Comparison of ENCODE assay signal across 10 cellular contexts in genomic region chr11:6627762-6628241, GRCh38. TPM values are rescaled to one million over a fixed set of nuclear protein-coding genes. Genes with fewer than 3 reads are reported as not detected.
DNase-seq lines count a peak whose midpoint lies in the region; ATAC-seq, FAIRE-seq and TF ChIP-seq lines count a peak whose summit lies in the region.
"Had no signal": no experiment of that assay in that cellular context is flagged by ENCODE, and none has a peak within 500 bp of the region (broad histone marks: within the 10 kb centered on the region; RNA-seq: fewer than 3 reads in every experiment).

No MANE protein-coding gene starts in this region.

- H3K4me3 ChIP-seq in GM12878: no peak overlapping the region; the same call in 1 of the 2 replicates
- H3K4me3 ChIP-seq in osteoblast (ENCODE audit: insufficient read depth, low read length): no peak overlapping the region
- H3K4me3 ChIP-seq in dorsolateral prefrontal cortex: peak overlapping the region in 2 of 59 donors; percentile 9 to 13

- POLR2A ChIA-PET in GM12878 (lab: Charles Lee): interaction anchor here (0.7 to 1.8 kb wide), 5 partner anchors 9 to 53 kb away, joined by 3 to 10 read pairs (median 4); partner anchors contain the start of genes TAF10 and TPP1

- ATAC-seq in GM19468 (IDR thresholded peaks at IDR 0.05; ENCODE audit: extremely low read depth, unreplicated experiment) (peak; percentile 43), HG03354 (IDR thresholded peaks at IDR 0.05; ENCODE audit: poor library complexity, severe bottlenecking, unreplicated experiment) (peak; percentile 86), GM12878 (peak; percentile 82)

- H3K9me3 ChIP-seq in GM12878 (replicated peaks; ENCODE audit: control insufficient read depth, insufficient read depth, low read length) (no peaks in the 10 kb centered on the region), osteoblast (ENCODE audit: low read depth, low read length) (no peaks in the 10 kb centered on the region)

- no peak for TF ChIP-seq EP300 in GM12878 (IDR thresholded peaks at IDR 0.05; ENCODE audit: borderline replicate concordance in 1 of 2, control insufficient read depth in 1 of 2, low read depth in 2 of 2, low read length in 2 of 2)

- H4K20me1 ChIP-seq in GM12878 (ENCODE audit: control insufficient read depth, insufficient read depth) (no peaks in the 10 kb centered on the region), osteoblast (ENCODE audit: insufficient read depth, low read length) (no peaks in the 10 kb centered on the region)

- H3K27ac ChIP-seq in GM12878 (ENCODE audit: control insufficient read depth, insufficient read depth) (no peak overlapping the region), osteoblast (ENCODE audit: low read depth, low read length) (no peak overlapping the region), dorsolateral prefrontal cortex (peak overlapping the region in 4 of 59 donors; percentile 5 to 45 (median 36))
- H3K27ac ChIP-seq: HL-60 had no signal

- DNase-seq in GM18507 (ENCODE audit: extremely low spot score, insufficient read length, low read depth) (no peak), GM12878 (ENCODE audit: low read depth, low spot score) (no peak), osteoblast (ENCODE audit: insufficient read length, low spot score, missing footprints) (no peak), NCI-H526 (lab: John Stamatoyannopoulos, UW) (no peak), dorsolateral prefrontal cortex (no peak)
- DNase-seq in stimulated activated CD8-positive, alpha-beta memory T cell treated with anti-CD3 and anti-CD28 coated beads, Interleukin-4, amount 100 ng/mL, for 48 hours: no peak
- DNase-seq: occipital lobe had no signal

- BruUV-seq in GM12878 (replicated peaks; lab: Mats Ljungman, UMichigan): no TSS peak

- in situ Hi-C loops in GM12878 (cut with MboI): no loop called here

- intact Hi-C loops in GM12878 (cut with micrococcal nuclease; ENCODE audit: unreplicated experiment): no loop called here
- intact Hi-C loops in dorsolateral prefrontal cortex (cut with DNase I): no loop called here

- H3K4me2 ChIP-seq in GM12878 (ENCODE audit: control insufficient read depth, insufficient read depth): peak overlapping the region; percentile 32
- no peak overlapping the region for H3K4me2 ChIP-seq in osteoblast (ENCODE audit: insufficient read depth, low read length)

- 0% methylated on average over 2 of the region's 2 CpGs for WGBS in GM12878 (ENCODE audit: insufficient coverage, insufficient replicate concordance, low lambda C conversion rate, missing lambda C conversion rate)

- H3K79me2 ChIP-seq in GM12878 (ENCODE audit: control insufficient read depth, insufficient read depth, low read length): no peaks in the 10 kb centered on the region
- H3K79me2 ChIP-seq in osteoblast (ENCODE audit: insufficient read depth, low read length): no peaks in the 10 kb centered on the region

- H3K9ac ChIP-seq in GM12878 (ENCODE audit: control insufficient read depth, insufficient read depth, low read length): no peak overlapping the region

- H3K4me1 ChIP-seq in GM12878 (ENCODE audit: control insufficient read depth, insufficient read depth, low read length): peaks cover 9% of the 10 kb centered on the region
- H3K4me1 ChIP-seq in osteoblast (ENCODE audit: insufficient read depth, low read length): no peaks in the 10 kb centered on the region

- SMC1A ChIA-PET in GM12878 (lab: Charles Lee; ENCODE audit: uncharacterized antibody, unreplicated experiment): interaction anchor here (0.9 to 1.7 kb wide), 6 partner anchors 9 to 78 kb away, joined by 3 to 6 read pairs (median 4); partner anchors contain the start of gene TPP1

- peak overlapping the region; percentile 31; the same call in 1 of the 2 replicates for H2AFZ ChIP-seq in GM12878 (ENCODE audit: control insufficient read depth, low read depth, low read length)
- no peak overlapping the region for H2AFZ ChIP-seq in osteoblast (ENCODE audit: low read length)

- no peaks in the 10 kb centered on the region for H3K36me3 ChIP-seq in GM12878 (ENCODE audit: control insufficient read depth in 2 of 2, insufficient read depth in 2 of 2, low read length in 1 of 2)
- no peaks in the 10 kb centered on the region for H3K36me3 ChIP-seq in osteoblast (ENCODE audit: insufficient read depth, low read length)

- TF ChIP-seq POLR2A in GM12878 (IDR thresholded peaks at IDR 0.05; ENCODE audit: low read depth, low read length): no peak

- no peaks in the 10 kb centered on the region for H3K27me3 ChIP-seq in GM12878 (replicated peaks in 1 of 2; ENCODE audit: control insufficient read depth in 2 of 2, insufficient read depth in 2 of 2, low read length in 1 of 2)
- H3K27me3 ChIP-seq in osteoblast (ENCODE audit: insufficient read depth, low read length): no peaks in the 10 kb centered on the region
- H3K27me3 ChIP-seq in dorsolateral prefrontal cortex: no peaks in the 10 kb centered on the region

- RAD21 ChIA-PET in GM12878 (lab: Charles Lee; ENCODE audit: unreplicated experiment): interaction anchor here (1.1 to 1.5 kb wide), 4 partner anchors 9 to 78 kb away, joined by 3 to 13 read pairs (median 5); partner anchors contain the start of genes MRPL17 and TPP1

- no peak for TF ChIP-seq RAD21 in GM12878 (IDR thresholded peaks at IDR 0.05; ENCODE audit: insufficient read depth, low read depth, low read length)

- CTCF ChIA-PET in GM12878 (lab: Yijun Ruan, JAX): interaction anchor here (1.2 to 2.3 kb wide), 5 partner anchors 9 to 55 kb away, joined by 3 to 6 read pairs (median 4); partner anchors contain the start of genes MRPL17 and TPP1

- FAIRE-seq in GM18507 (lab: Jason Lieb, UNC): peak; percentile 81
- peak; percentile 76 for FAIRE-seq in GM12878 (lab: Jason Lieb, UNC)

- TF ChIP-seq CTCF in GM12878 (IDR thresholded peaks at IDR 0.05 in 2 of 3, conservative IDR thresholded peaks at IDR 0.05 in 1 of 3; ENCODE audit: control insufficient read depth in 2 of 3, extremely low read depth in 1 of 3, insufficient read depth in 1 of 3, low read depth in 3 of 3, low read length in 3 of 3) (no peak), osteoblast (IDR thresholded peaks at IDR 0.05; ENCODE audit: extremely low read depth, low read depth, low read length) (no peak), dorsolateral prefrontal cortex (IDR thresholded peaks at IDR 0.05 in 54 of 56, conservative IDR thresholded peaks at IDR 0.05 in 2 of 56; ENCODE audit: low read depth in 1 of 56, partially characterized antibody in 56 of 56) (no peak)

RNA-seq across cellular contexts. Expression of gene TPP1, which starts 8.6 kb away (rescaled TPM):
- total RNA-seq in GM12878 (2013; cell fraction: nucleolus; rRNA removed): 113 and 122 TPM in 2 replicates
- 12.8 and 14.8 TPM in 2 replicates for total RNA-seq in GM12878 (2014; rRNA removed)
- total RNA-seq in GM12878 (2014; rRNA removed; fragmentation: Illumina TruSeq; extraction: Trizol): 7.7 and 9.3 TPM in 2 replicates
- 35.0 and 49.2 TPM in 2 replicates for total RNA-seq in GM12878 (2021)
- 79.8 TPM for polyA plus RNA-seq in GM12878 (2011; ENCODE audit: low read depth)
- 51.8 and 64.6 TPM in 2 replicates for polyA plus RNA-seq in GM12878 (2011; rRNA removed)
- 41.7 and 60.9 TPM in 2 replicates for polyA plus RNA-seq in GM12878 (2011; cell fraction: cytosol; rRNA removed)
- polyA plus RNA-seq in GM12878 (2011; cell fraction: nucleus; rRNA removed): 249 and 317 TPM in 2 replicates
- polyA plus RNA-seq in GM12878 (2012): 59.6 and 62.7 TPM in 2 replicates
- 58.9 and 71.1 TPM in 2 replicates for polyA plus RNA-seq in GM12878 (2014; fragmentation: Illumina TruSeq; extraction: Trizol)
- 10 to 100 TPM in 1 of 2 experiments, 1 to 10 TPM in 1; 7.5 to 14.4 TPM for polyA plus RNA-seq in GM12878 (2014; fragmentation: Nextera tagmentation; extraction: Ambion mirVana)
- polyA plus RNA-seq in GM12878 (2014; rRNA removed): 45.0 and 50.3 TPM in 2 replicates
- polyA plus RNA-seq in GM12878 (2016; fragmentation: Nextera tagmentation; extraction: Ambion mirVana): 10 to 100 TPM; 38.0 to 38.6 TPM
- 42.7 and 57.7 TPM in 2 replicates for polyA minus RNA-seq in GM12878 (2011; rRNA and poly(A)+ RNA removed)
- 12.2 and 21.0 TPM in 2 replicates for polyA minus RNA-seq in GM12878 (2011; cell fraction: cytosol; rRNA and poly(A)+ RNA removed)
- 43.4 and 44.5 TPM in 2 replicates for polyA minus RNA-seq in GM12878 (2011; cell fraction: nucleus; rRNA and poly(A)+ RNA removed)
- 120 and 127 TPM in 2 replicates for total RNA-seq in osteoblast
- total RNA-seq in dorsolateral prefrontal cortex: 100 to 1,000 TPM in 118 of 120 experiments, 10 to 100 TPM in 2; 89.6 to 219 (median 142) TPM

RNA-seq across cellular contexts. Expression of gene TAF10, which starts 15.8 kb away (rescaled TPM):
- 12.9 and 13.0 TPM in 2 replicates for total RNA-seq in GM12878 (2013; cell fraction: nucleolus; rRNA removed)
- total RNA-seq in GM12878 (2014; rRNA removed): 167 and 172 TPM in 2 replicates
- total RNA-seq in GM12878 (2014; rRNA removed; fragmentation: Illumina TruSeq; extraction: Trizol): 115 and 120 TPM in 2 replicates
- total RNA-seq in GM12878 (2021): 184 and 192 TPM in 2 replicates
- polyA plus RNA-seq in GM12878 (2011; ENCODE audit: low read depth): 24.6 TPM
- 88.7 and 152 TPM in 2 replicates for polyA plus RNA-seq in GM12878 (2011; rRNA removed)
- 130 and 152 TPM in 2 replicates for polyA plus RNA-seq in GM12878 (2011; cell fraction: cytosol; rRNA removed)
- polyA plus RNA-seq in GM12878 (2011; cell fraction: nucleus; rRNA removed): 111 and 132 TPM in 2 replicates
- polyA plus RNA-seq in GM12878 (2012): 202 and 218 TPM in 2 replicates
- polyA plus RNA-seq in GM12878 (2014; fragmentation: Illumina TruSeq; extraction: Trizol): 146 and 159 TPM in 2 replicates
- polyA plus RNA-seq in GM12878 (2014; fragmentation: Nextera tagmentation; extraction: Ambion mirVana): 10 to 100 TPM; 27.2 to 78.9 TPM
- 251 and 257 TPM in 2 replicates for polyA plus RNA-seq in GM12878 (2014; rRNA removed)
- 100 to 1,000 TPM in 1 of 2 experiments, 10 to 100 TPM in 1; 26.7 to 203 TPM for polyA plus RNA-seq in GM12878 (2016; fragmentation: Nextera tagmentation; extraction: Ambion mirVana)
- polyA minus RNA-seq in GM12878 (2011; rRNA and poly(A)+ RNA removed): 40.4 and 53.3 TPM in 2 replicates
- polyA minus RNA-seq in GM12878 (2011; cell fraction: cytosol; rRNA and poly(A)+ RNA removed): 18.0 and 36.9 TPM in 2 replicates
- 21.3 and 29.7 TPM in 2 replicates for polyA minus RNA-seq in GM12878 (2011; cell fraction: nucleus; rRNA and poly(A)+ RNA removed)
- 23.5 and 28.0 TPM in 2 replicates for total RNA-seq in osteoblast
- 100 to 1,000 TPM in 3 of 120 experiments, 10 to 100 TPM in 117; 45.6 to 116 (median 75.0) TPM for total RNA-seq in dorsolateral prefrontal cortex

RNA-seq across cellular contexts. Expression of gene ILK, which starts 24.2 kb away (rescaled TPM):
- 79.6 and 83.1 TPM in 2 replicates for total RNA-seq in GM12878 (2013; cell fraction: nucleolus; rRNA removed)
- total RNA-seq in GM12878 (2014; rRNA removed) (73.7 and 74.2 TPM in 2 replicates), GM12878 (2014; rRNA removed; fragmentation: Illumina TruSeq; extraction: Trizol) (75.0 and 76.6 TPM in 2 replicates), GM12878 (2021) (90.4 and 90.7 TPM in 2 replicates), osteoblast (151 and 176 TPM in 2 replicates), dorsolateral prefrontal cortex (100 to 1,000 TPM in 20 of 120 experiments, 10 to 100 TPM in 100; 60.0 to 125 (median 89.3) TPM)
- polyA plus RNA-seq in GM12878 (2011; ENCODE audit: low read depth): 64.4 TPM
- polyA plus RNA-seq in GM12878 (2011; rRNA removed) (121 and 163 TPM in 2 replicates), GM12878 (2014; fragmentation: Illumina TruSeq; extraction: Trizol) (108 and 111 TPM in 2 replicates), GM12878 (2014; fragmentation: Nextera tagmentation; extraction: Ambion mirVana) (10 to 100 TPM; 51.8 to 77.8 TPM), GM12878 (2014; rRNA removed) (91.9 and 93.7 TPM in 2 replicates), GM12878 (2016; fragmentation: Nextera tagmentation; extraction: Ambion mirVana) (100 to 1,000 TPM; 105 to 124 TPM)
- polyA plus RNA-seq in GM12878 (2011; cell fraction: cytosol; rRNA removed): 207 and 217 TPM in 2 replicates
- polyA plus RNA-seq in GM12878 (2011; cell fraction: nucleus; rRNA removed): 211 and 266 TPM in 2 replicates
- polyA plus RNA-seq in GM12878 (2012): 69.8 and 84.3 TPM in 2 replicates
- polyA minus RNA-seq in GM12878 (2011; rRNA and poly(A)+ RNA removed): 129 and 149 TPM in 2 replicates
- 31.7 and 42.2 TPM in 2 replicates for polyA minus RNA-seq in GM12878 (2011; cell fraction: cytosol; rRNA and poly(A)+ RNA removed)
- 47.0 and 71.9 TPM in 2 replicates for polyA minus RNA-seq in GM12878 (2011; cell fraction: nucleus; rRNA and poly(A)+ RNA removed)

RNA-seq across cellular contexts. Expression of gene RRP8, which starts 24.4 kb away (rescaled TPM):
- 40.8 and 45.4 TPM in 2 replicates for total RNA-seq in GM12878 (2013; cell fraction: nucleolus; rRNA removed)
- total RNA-seq in GM12878 (2014; rRNA removed) (20.5 and 27.3 TPM in 2 replicates), GM12878 (2014; rRNA removed; fragmentation: Illumina TruSeq; extraction: Trizol) (14.2 and 15.4 TPM in 2 replicates), GM12878 (2021) (26.3 and 27.3 TPM in 2 replicates), osteoblast (7.2 and 10.6 TPM in 2 replicates), dorsolateral prefrontal cortex (10 to 100 TPM; 17.7 to 34.3 (median 24.3) TPM)
- 5.9 TPM for polyA plus RNA-seq in GM12878 (2011; ENCODE audit: low read depth)
- polyA plus RNA-seq in GM12878 (2011; rRNA removed) (21.7 and 22.5 TPM in 2 replicates), GM12878 (2014; fragmentation: Illumina TruSeq; extraction: Trizol) (21.5 and 26.1 TPM in 2 replicates), GM12878 (2014; fragmentation: Nextera tagmentation; extraction: Ambion mirVana) (10 to 100 TPM in 1 of 2 experiments, 1 to 10 TPM in 1; 4.7 to 15.8 TPM), GM12878 (2014; rRNA removed) (20.6 and 21.8 TPM in 2 replicates), GM12878 (2016; fragmentation: Nextera tagmentation; extraction: Ambion mirVana) (10 to 100 TPM; 51.0 to 51.2 TPM)
- 14.1 and 16.8 TPM in 2 replicates for polyA plus RNA-seq in GM12878 (2011; cell fraction: cytosol; rRNA removed)
- polyA plus RNA-seq in GM12878 (2011; cell fraction: nucleus; rRNA removed): 24.1 and 31.9 TPM in 2 replicates
- polyA plus RNA-seq in GM12878 (2012): 11.1 and 14.3 TPM in 2 replicates
- polyA minus RNA-seq in GM12878 (2011; rRNA and poly(A)+ RNA removed): 16.2 and 18.1 TPM in 2 replicates
- polyA minus RNA-seq in GM12878 (2011; cell fraction: cytosol; rRNA and poly(A)+ RNA removed): 3.7 and 6.0 TPM in 2 replicates
- 24.1 and 35.8 TPM in 2 replicates for polyA minus RNA-seq in GM12878 (2011; cell fraction: nucleus; rRNA and poly(A)+ RNA removed)

RNA-seq across cellular contexts. Expression of gene DCHS1, which starts 27.8 kb away (rescaled TPM):
- total RNA-seq in GM12878 (2013; cell fraction: nucleolus; rRNA removed): 0.56 and 0.92 TPM in 2 replicates
- total RNA-seq in GM12878 (2014; rRNA removed): 0.34 and 0.38 TPM in 2 replicates
- 0.14 and 0.18 TPM in 2 replicates for total RNA-seq in GM12878 (2014; rRNA removed; fragmentation: Illumina TruSeq; extraction: Trizol)
- 0.56 and 0.64 TPM in 2 replicates for total RNA-seq in GM12878 (2021)
- 0.17 TPM for polyA plus RNA-seq in GM12878 (2011; ENCODE audit: low read depth)
- polyA plus RNA-seq in GM12878 (2011; rRNA removed): 0.01 and 0.04 TPM in 2 replicates
- 0.01 and 0.02 TPM in 2 replicates for polyA plus RNA-seq in GM12878 (2011; cell fraction: cytosol; rRNA removed)
- polyA plus RNA-seq in GM12878 (2011; cell fraction: nucleus; rRNA removed): 0.31 and 0.32 TPM in 2 replicates
- polyA plus RNA-seq in GM12878 (2012): 0.51 and 0.58 TPM in 2 replicates
- polyA plus RNA-seq in GM12878 (2014; fragmentation: Illumina TruSeq; extraction: Trizol): 0.02 and 0.22 TPM in 2 replicates
- under 1 TPM in 1 of 2 experiments, not detected in 1; 0.02 TPM for polyA plus RNA-seq in GM12878 (2014; fragmentation: Nextera tagmentation; extraction: Ambion mirVana)
- 0.47 and 0.66 TPM in 2 replicates for polyA plus RNA-seq in GM12878 (2014; rRNA removed)
- polyA plus RNA-seq in GM12878 (2016; fragmentation: Nextera tagmentation; extraction: Ambion mirVana): under 1 TPM; 0.04 to 0.09 TPM
- polyA minus RNA-seq in GM12878 (2011; rRNA and poly(A)+ RNA removed): under 0.01 and 0.10 TPM in 2 replicates
- 0.10 TPM in 1 of 2 replicates, not detected in the other for polyA minus RNA-seq in GM12878 (2011; cell fraction: cytosol; rRNA and poly(A)+ RNA removed)
- 0.12 and 0.19 TPM in 2 replicates for polyA minus RNA-seq in GM12878 (2011; cell fraction: nucleus; rRNA and poly(A)+ RNA removed)
- 0.59 and 1.1 TPM in 2 replicates for total RNA-seq in osteoblast
- 10 to 100 TPM in 101 of 120 experiments, 1 to 10 TPM in 19; 6.7 to 24.3 (median 11.9) TPM for total RNA-seq in dorsolateral prefrontal cortex
